16 cellular contexts compared by ENCODE assay signal in the genomic region with DNA sequence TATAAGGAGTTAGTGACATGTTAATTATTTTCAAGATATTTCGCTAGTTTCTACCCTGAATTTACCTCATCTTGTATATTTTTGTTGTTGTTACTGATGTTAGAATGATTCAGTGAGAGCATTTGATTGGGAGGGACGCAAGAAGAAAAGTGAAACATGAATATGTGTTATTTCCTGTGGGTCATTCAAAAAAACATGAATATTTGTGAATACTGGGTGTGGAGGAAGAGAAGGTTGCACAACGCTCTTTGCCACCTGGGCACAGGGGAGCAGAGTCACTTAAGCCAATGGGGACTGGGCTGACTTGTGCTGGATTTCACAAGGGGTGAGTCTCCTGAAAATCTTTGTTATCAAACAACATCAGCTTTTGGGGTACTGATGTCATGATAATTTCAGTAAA. TPM values are rescaled to one million over a fixed set of nuclear protein-coding genes. Genes with fewer than 3 reads are reported as not detected.
DNase-seq lines count a peak whose midpoint lies in the region; ATAC-seq and TF ChIP-seq lines count a peak whose summit lies in the region.
"Had no signal": no experiment of that assay in that cellular context is flagged by ENCODE, and none has a peak within 500 bp of the region (broad histone marks: within the 10 kb centered on the region; RNA-seq: fewer than 3 reads in every experiment).

No MANE protein-coding gene starts in this region.

- H3K9ac ChIP-seq in MM.1S (ENCODE audit: low read length): no peak overlapping the region
- H3K9ac ChIP-seq: BLaER1 had no signal

- TF ChIP-seq CTCF in MM.1S (IDR thresholded peaks at IDR 0.05; ENCODE audit: low read length) (no peak), gastrocnemius medialis (IDR thresholded peaks at IDR 0.05 in 4 of 5, conservative IDR thresholded peaks at IDR 0.05 in 1 of 5) (no peak)

- peaks cover 9% of the 10 kb centered on the region; the same call in 1 of the 2 replicates for H3K4me1 ChIP-seq in MM.1S (ENCODE audit: low read length)
- H3K4me1 ChIP-seq in gastrocnemius medialis: peaks cover 0 to 7% of the 10 kb centered on the region in 2 donors
- H3K4me1 ChIP-seq: BLaER1 had no signal

- no peaks in the 10 kb centered on the region for H3F3A ChIP-seq in MM.1S (ENCODE audit: insufficient read depth, low read length)

- no peak overlapping the region for H2AFZ ChIP-seq in MM.1S (ENCODE audit: low read length)

- TF ChIP-seq POLR2A in gastrocnemius medialis (IDR thresholded peaks at IDR 0.05): no peak

- no peaks in the 10 kb centered on the region for H3K9me3 Mint-ChIP-seq in activated CD8-positive, alpha-beta memory T cell treated with anti-CD3 and anti-CD28 coated beads, Interleukin-2, amount 10 ng/mL, durations not matched to agents 7 days and 5 days (ENCODE audit: low read depth)
- H3K9me3 Mint-ChIP-seq in stimulated activated effector memory CD8-positive, alpha-beta T cell treated with anti-CD3 and anti-CD28 coated beads, Interleukin-12 subunit alpha, Interleukin-12 subunit beta, amount 100 ng/mL, for 72 hours: no peaks in the 10 kb centered on the region
- H3K9me3 Mint-ChIP-seq: activated T-cell treated with anti-CD3 and anti-CD28 coated beads, Interleukin-2, amount 50 U/mL, for 24 hours had no signal

- H3K9me2 ChIP-seq in MM.1S (replicated peaks; ENCODE audit: insufficient read depth, low read length): no peaks in the 10 kb centered on the region

- H3K36me3 ChIP-seq in MM.1S (replicated peaks; ENCODE audit: insufficient read depth, low read length): peaks cover 5% of the 10 kb centered on the region
- H3K36me3 ChIP-seq in gastrocnemius medialis: peaks cover 0 to 6% of the 10 kb centered on the region in 2 donors

- intact Hi-C loops in gastrocnemius medialis (cut with DNase I; ENCODE audit: low total_unique reads): no loop called here

- H3K4me3 Mint-ChIP-seq in activated CD8-positive, alpha-beta memory T cell treated with anti-CD3 and anti-CD28 coated beads, Interleukin-2, amount 10 ng/mL, durations not matched to agents 7 days and 5 days: no peak overlapping the region
- H3K4me3 Mint-ChIP-seq in stimulated activated effector memory CD8-positive, alpha-beta T cell treated with anti-CD3 and anti-CD28 coated beads, Interleukin-12 subunit alpha, Interleukin-12 subunit beta, amount 100 ng/mL, for 72 hours: peak overlapping the region; percentile 5
- H3K4me3 Mint-ChIP-seq: activated naive CD8-positive, alpha-beta T cell treated with anti-CD3 and anti-CD28 coated beads, Interleukin-2, amount 10 ng/mL, durations not matched to agents 7 days and 5 days; activated T-cell treated with anti-CD3 and anti-CD28 coated beads, Interleukin-2, amount 50 U/mL, for 24 hours had no signal

- peak overlapping the region; percentile 22 for H3K27ac Mint-ChIP-seq in activated CD8-positive, alpha-beta memory T cell treated with anti-CD3 and anti-CD28 coated beads, Interleukin-2, amount 10 ng/mL, durations not matched to agents 7 days and 5 days
- H3K27ac Mint-ChIP-seq in stimulated activated effector memory CD8-positive, alpha-beta T cell treated with anti-CD3 and anti-CD28 coated beads, Interleukin-12 subunit alpha, Interleukin-12 subunit beta, amount 100 ng/mL, for 72 hours: peak overlapping the region; percentile 30
- H3K27ac Mint-ChIP-seq: activated naive CD8-positive, alpha-beta T cell treated with anti-CD3 and anti-CD28 coated beads, Interleukin-2, amount 10 ng/mL, durations not matched to agents 7 days and 5 days had no signal

- H3K4me2 ChIP-seq in MM.1S (ENCODE audit: low read depth, low read length): no peak overlapping the region
- H3K4me2 ChIP-seq: BLaER1 had no signal

- H3K27me3 ChIP-seq in MM.1S (replicated peaks; ENCODE audit: insufficient read depth, low read length) (no peaks in the 10 kb centered on the region), gastrocnemius medialis (no peaks in the 10 kb centered on the region)
- H3K27me3 ChIP-seq: BLaER1 had no signal

- H3K9me3 ChIP-seq in MM.1S (replicated peaks; ENCODE audit: insufficient read depth, low read length) (no peaks in the 10 kb centered on the region), gastrocnemius medialis (no peaks in the 10 kb centered on the region)
- H3K9me3 ChIP-seq: BLaER1 had no signal

- H3K27ac ChIP-seq in MM.1S (ENCODE audit: low read length) (no peak overlapping the region), gastrocnemius medialis (no peak overlapping the region)
- H3K27ac ChIP-seq: BLaER1 had no signal

- no peak overlapping the region for H3K4me3 ChIP-seq in MM.1S (ENCODE audit: low read length)
- no peak overlapping the region for H3K4me3 ChIP-seq in gastrocnemius medialis
- H3K4me3 ChIP-seq: BLaER1 had no signal

- peaks cover 45% of the 10 kb centered on the region for H3K4me1 Mint-ChIP-seq in activated CD8-positive, alpha-beta memory T cell treated with anti-CD3 and anti-CD28 coated beads, Interleukin-2, amount 10 ng/mL, durations not matched to agents 7 days and 5 days
- peaks cover 63% of the 10 kb centered on the region for H3K4me1 Mint-ChIP-seq in stimulated activated effector memory CD8-positive, alpha-beta T cell treated with anti-CD3 and anti-CD28 coated beads, Interleukin-12 subunit alpha, Interleukin-12 subunit beta, amount 100 ng/mL, for 72 hours

- peak; percentile 12 for ATAC-seq in activated CD8-positive, alpha-beta memory T cell treated with anti-CD3 and anti-CD28 coated beads, Interleukin-2, amount 10 ng/mL, durations not matched to agents 7 days and 5 days
- ATAC-seq in stimulated activated effector memory CD8-positive, alpha-beta T cell treated with anti-CD3 and anti-CD28 coated beads, Interleukin-12 subunit alpha, Interleukin-12 subunit beta, amount 100 ng/mL, for 72 hours: no peak
- ATAC-seq in gastrocnemius medialis: no peak
- no peak for ATAC-seq in GM21825 (IDR thresholded peaks at IDR 0.05; ENCODE audit: unreplicated experiment)

- CTCF ChIA-PET in activated CD8-positive, alpha-beta memory T cell treated with anti-CD3 and anti-CD28 coated beads, Interleukin-2, amount 10 ng/mL, durations not matched to agents 7 days and 5 days (lab: Charles Lee): no interaction called here

- no peaks in the 10 kb centered on the region for H3K27me3 Mint-ChIP-seq in activated CD8-positive, alpha-beta memory T cell treated with anti-CD3 and anti-CD28 coated beads, Interleukin-2, amount 10 ng/mL, durations not matched to agents 7 days and 5 days
- H3K27me3 Mint-ChIP-seq: activated naive CD8-positive, alpha-beta T cell treated with anti-CD3 and anti-CD28 coated beads, Interleukin-2, amount 10 ng/mL, durations not matched to agents 7 days and 5 days; activated T-cell treated with anti-CD3 and anti-CD28 coated beads, Interleukin-2, amount 50 U/mL, for 24 hours had no signal

- in situ Hi-C loops in gastrocnemius medialis (cut with MboI; ENCODE audit: low sequenced_read_pairs in 4 of 4): no loop called here

- H4K20me1 ChIP-seq in MM.1S (ENCODE audit: insufficient read depth, low read length): no peaks in the 10 kb centered on the region

- H3K79me2 ChIP-seq in MM.1S (ENCODE audit: low read length): peaks cover 8% of the 10 kb centered on the region

- no peak for DNase-seq in activated CD8-positive, alpha-beta memory T cell treated with anti-CD3 and anti-CD28 coated beads, Interleukin-2, amount 10 ng/mL, durations not matched to agents 7 days and 5 days
- DNase-seq in activated CD8-positive, alpha-beta memory T cell treated with anti-CD3 and anti-CD28 coated beads, Interleukin-2, amount 50 U/mL, for 4 hours: no peak
- DNase-seq in MM.1S (peak; percentile 11), dermis microvascular lymphatic vessel endothelial cell (ENCODE audit: low read depth in 2 of 2) (peak; percentile 8 to 43), gastrocnemius medialis (no peak), iPS-NIHi7 (ENCODE audit: extremely low spot score) (no peak)
- DNase-seq in stimulated activated effector memory CD8-positive, alpha-beta T cell treated with anti-CD3 and anti-CD28 coated beads, Interleukin-12 subunit alpha, Interleukin-12 subunit beta, amount 100 ng/mL, for 72 hours (ENCODE audit: low spot score in 2 of 2): no peak
- DNase-seq: activated CD4-positive, alpha-beta T cell treated with anti-CD3 and anti-CD28 coated beads, Interleukin-2, amount 50 U/mL, for 4 hours; activated naive CD8-positive, alpha-beta T cell treated with anti-CD3 and anti-CD28 coated beads, Interleukin-2, amount 10 ng/mL, durations not matched to agents 7 days and 5 days; activated T-cell treated with anti-CD3 and anti-CD28 coated beads, Interleukin-2, amount 50 U/mL, for 24 hours; glutamatergic neuron; NCI-H187 treated with DMSO at 0.1 percent for 48 hours; small intestine; stimulated activated CD4-positive, alpha-beta T cell treated with anti-CD3 and anti-CD28 coated beads, Interleukin-2, amount 100 ng/mL, for 48 hours had no signal

- peaks cover 48% of the 10 kb centered on the region for H3K36me3 Mint-ChIP-seq in activated CD8-positive, alpha-beta memory T cell treated with anti-CD3 and anti-CD28 coated beads, Interleukin-2, amount 10 ng/mL, durations not matched to agents 7 days and 5 days
- H3K36me3 Mint-ChIP-seq in stimulated activated effector memory CD8-positive, alpha-beta T cell treated with anti-CD3 and anti-CD28 coated beads, Interleukin-12 subunit alpha, Interleukin-12 subunit beta, amount 100 ng/mL, for 72 hours: peaks cover 69% of the 10 kb centered on the region

RNA-seq across cellular contexts. Expression of a gene that starts 39.5 kb away (rescaled TPM):
- total RNA-seq in activated CD8-positive, alpha-beta memory T cell treated with anti-CD3 and anti-CD28 coated beads, Interleukin-2, amount 10 ng/mL, durations not matched to agents 7 days and 5 days: 10 to 100 TPM; 45.9 to 75.8 TPM
- total RNA-seq in dermis microvascular lymphatic vessel endothelial cell (17.1 and 18.0 TPM in 2 replicates), gastrocnemius medialis (10 to 100 TPM in 2 of 4 donors, 1 to 10 TPM in 2; 6.5 to 17.1 (median 11.5) TPM)

Comparison
In these comparisons a context has a peak if more than half of its experiments do, and no peak if none do; other contexts are left out.
1. DNase-seq: peak in MM.1S (single experiment) and dermis microvascular lymphatic vessel endothelial cell (2 of 2); none in activated CD8-positive, alpha-beta memory T cell treated with anti-CD3 and anti-CD28 coated beads, Interleukin-2, amount 10 ng/mL, durations not matched to agents 7 days and 5 days (single experiment), activated CD8-positive, alpha-beta memory T cell treated with anti-CD3 and anti-CD28 coated beads, Interleukin-2, amount 50 U/mL, for 4 hours (single experiment), stimulated activated effector memory CD8-positive, alpha-beta T cell treated with anti-CD3 and anti-CD28 coated beads, Interleukin-12 subunit alpha, Interleukin-12 subunit beta, amount 100 ng/mL, for 72 hours (0 of 2), gastrocnemius medialis (0 of 2) and iPS-NIHi7 (single experiment).